8 cellular contexts compared by ENCODE assay signal in the genomic region with DNA sequence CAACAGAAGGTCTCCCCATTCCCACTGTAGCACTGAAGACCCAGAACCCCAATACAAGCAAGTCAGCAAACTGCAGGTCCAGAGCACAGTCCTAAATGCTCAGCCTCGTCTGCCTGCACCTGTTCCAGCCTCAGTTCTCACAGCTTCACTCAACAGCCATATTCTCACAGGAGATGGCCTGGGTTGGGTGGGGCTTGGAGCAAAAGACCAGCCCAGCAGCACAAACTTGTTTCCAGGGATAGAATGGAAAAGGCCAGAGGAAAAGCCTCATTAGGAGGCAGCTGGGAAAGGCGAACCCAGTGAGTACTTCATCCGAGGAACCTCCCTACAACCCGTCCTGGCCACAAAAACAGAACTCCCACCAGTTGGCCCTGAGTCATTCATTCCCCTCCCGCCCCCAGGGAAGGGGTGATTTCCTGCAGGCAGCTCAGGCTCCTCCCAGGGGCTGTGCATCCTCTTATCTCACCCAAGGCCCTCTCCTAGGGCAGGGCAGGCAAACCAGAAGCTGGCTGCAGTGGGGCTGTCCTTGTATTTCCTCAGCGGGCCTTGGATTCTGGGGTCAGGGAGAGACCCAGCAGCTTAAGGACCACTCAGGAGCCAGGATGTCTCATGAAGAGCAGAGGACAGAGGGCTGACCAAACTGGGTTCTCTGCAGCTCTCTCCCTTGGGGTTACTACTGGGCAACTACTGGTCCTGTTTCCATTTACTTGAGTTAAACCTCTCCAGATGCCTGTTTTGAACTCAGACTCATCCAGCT. TPM values are rescaled to one million over a fixed set of nuclear protein-coding genes. Genes with fewer than 3 reads are reported as not detected.
DNase-seq lines count a peak whose midpoint lies in the region; ATAC-seq and TF ChIP-seq lines count a peak whose summit lies in the region.

No MANE protein-coding gene starts in this region.

- H3K4me3 Mint-ChIP-seq in activated T-helper 1 cell treated with anti-CD3 and anti-CD28 coated beads, Interleukin-12 subunit alpha, Interleukin-12 subunit beta, Interleukin-2, Interleukin-4 antibody, amounts not matched to agents 30 ng/mL and 10 ng/mL and 1 ng/mL, durations not matched to agents 14 hours and 24 hours and 36 hours = peak overlapping the region; percentile 2

- peaks cover 19% of the 10 kb centered on the region for H3K9me3 Mint-ChIP-seq in activated T-helper 1 cell treated with anti-CD3 and anti-CD28 coated beads, Interleukin-12 subunit alpha, Interleukin-12 subunit beta, Interleukin-2, Interleukin-4 antibody, amounts not matched to agents 30 ng/mL and 10 ng/mL and 1 ng/mL, durations not matched to agents 14 hours and 24 hours and 36 hours

- peak; percentile 47 for DNase-seq in AG10803 (ENCODE audit: low read depth)
- DNase-seq in activated T-helper 1 cell treated with anti-CD3 and anti-CD28 coated beads, Interleukin-12 subunit alpha, Interleukin-12 subunit beta, Interleukin-2, Interleukin-4 antibody, amounts not matched to agents 30 ng/mL and 10 ng/mL and 1 ng/mL, durations not matched to agents 14 hours and 24 hours and 36 hours (ENCODE audit: low spot score) = peak; percentile 14
- peak; percentile 87 for DNase-seq in iPS-NIHi7 (ENCODE audit: extremely low spot score)
- DNase-seq in stimulated activated CD4-positive, alpha-beta T cell treated with anti-CD3 and anti-CD28 coated beads, TNF-alpha, amount 100 ng/mL, for 4 hours (ENCODE audit: low read depth in 3 of 3) = peak; percentile 17 to 44 (median 23)
- DNase-seq in inferior parietal cortex (ENCODE audit: extremely low spot score) = no peak
- no peak for DNase-seq in COLO668 (lab: John Stamatoyannopoulos, UW; ENCODE audit: unreplicated experiment)

- peaks cover 28% of the 10 kb centered on the region for H3K4me1 Mint-ChIP-seq in activated T-helper 1 cell treated with anti-CD3 and anti-CD28 coated beads, Interleukin-12 subunit alpha, Interleukin-12 subunit beta, Interleukin-2, Interleukin-4 antibody, amounts not matched to agents 30 ng/mL and 10 ng/mL and 1 ng/mL, durations not matched to agents 14 hours and 24 hours and 36 hours (ENCODE audit: low read depth)

- TF ChIP-seq CTCF in AG10803 (conservative IDR thresholded peaks at IDR 0.05; ENCODE audit: low read length) = no peak

- H3K27ac ChIP-seq in HUES48 (ENCODE audit: low read depth, low read length) = peak overlapping the region; percentile 49

- no peak overlapping the region for H3K9ac ChIP-seq in HUES48 (ENCODE audit: low read depth, low read length)

- H3K36me3 ChIP-seq in HUES48 (ENCODE audit: control insufficient read depth, insufficient read depth, low read length) = no peaks in the 10 kb centered on the region

- H3K27me3 Mint-ChIP-seq in activated T-helper 1 cell treated with anti-CD3 and anti-CD28 coated beads, Interleukin-12 subunit alpha, Interleukin-12 subunit beta, Interleukin-2, Interleukin-4 antibody, amounts not matched to agents 30 ng/mL and 10 ng/mL and 1 ng/mL, durations not matched to agents 14 hours and 24 hours and 36 hours (ENCODE audit: insufficient read depth) = peaks cover 3% of the 10 kb centered on the region

- no peak for ATAC-seq in HG02759 (IDR thresholded peaks at IDR 0.05; ENCODE audit: unreplicated experiment)

- peak overlapping the region; percentile 80 for H3K27ac Mint-ChIP-seq in activated T-helper 1 cell treated with anti-CD3 and anti-CD28 coated beads, Interleukin-12 subunit alpha, Interleukin-12 subunit beta, Interleukin-2, Interleukin-4 antibody, amounts not matched to agents 30 ng/mL and 10 ng/mL and 1 ng/mL, durations not matched to agents 14 hours and 24 hours and 36 hours

- no peaks in the 10 kb centered on the region for H3K27me3 ChIP-seq in HUES48 (ENCODE audit: control insufficient read depth, insufficient read depth, low read length)

- H3K4me3 ChIP-seq in AG10803 (ENCODE audit: low read length) (no peak overlapping the region), HUES48 (ENCODE audit: low read depth, low read length) (no peak overlapping the region)

- intact Hi-C loops in activated T-helper 1 cell treated with anti-CD3 and anti-CD28 coated beads, Interleukin-12 subunit alpha, Interleukin-12 subunit beta, Interleukin-2, Interleukin-4 antibody, amounts not matched to agents 30 ng/mL and 10 ng/mL and 1 ng/mL, durations not matched to agents 14 hours and 24 hours and 36 hours (cut with micrococcal nuclease) = loop anchor here (2.0 kb wide), 2 partner anchors 29 to 35 kb away; partner anchors contain the start of gene CDC20

- H3K36me3 Mint-ChIP-seq in activated T-helper 1 cell treated with anti-CD3 and anti-CD28 coated beads, Interleukin-12 subunit alpha, Interleukin-12 subunit beta, Interleukin-2, Interleukin-4 antibody, amounts not matched to agents 30 ng/mL and 10 ng/mL and 1 ng/mL, durations not matched to agents 14 hours and 24 hours and 36 hours (ENCODE audit: low read depth) = no peaks in the 10 kb centered on the region

- peaks cover 11% of the 10 kb centered on the region; the same call in 1 of the 2 replicates for H3K4me1 ChIP-seq in HUES48 (ENCODE audit: control insufficient read depth, insufficient read depth, low read length)

- peaks cover 5% of the 10 kb centered on the region for H3K9me3 ChIP-seq in HUES48 (ENCODE audit: control insufficient read depth, insufficient read depth, low read length)

RNA-seq across cellular contexts. Expression of gene MPL, which starts 7.4 kb away (rescaled TPM):
- not detected in 2 replicates for total RNA-seq in activated T-helper 1 cell treated with anti-CD3 and anti-CD28 coated beads, Interleukin-12 subunit alpha, Interleukin-12 subunit beta, Interleukin-2, Interleukin-4 antibody, amounts not matched to agents 30 ng/mL and 10 ng/mL and 1 ng/mL, durations not matched to agents 14 hours and 24 hours and 36 hours

RNA-seq across cellular contexts. Expression of gene CDC20, which starts 28.6 kb away (rescaled TPM):
- 82.9 and 91.8 TPM in 2 replicates for total RNA-seq in activated T-helper 1 cell treated with anti-CD3 and anti-CD28 coated beads, Interleukin-12 subunit alpha, Interleukin-12 subunit beta, Interleukin-2, Interleukin-4 antibody, amounts not matched to agents 30 ng/mL and 10 ng/mL and 1 ng/mL, durations not matched to agents 14 hours and 24 hours and 36 hours

RNA-seq across cellular contexts. Expression of gene TIE1, which starts 29.4 kb away (rescaled TPM):
- 0.36 and 0.64 TPM in 2 replicates for total RNA-seq in activated T-helper 1 cell treated with anti-CD3 and anti-CD28 coated beads, Interleukin-12 subunit alpha, Interleukin-12 subunit beta, Interleukin-2, Interleukin-4 antibody, amounts not matched to agents 30 ng/mL and 10 ng/mL and 1 ng/mL, durations not matched to agents 14 hours and 24 hours and 36 hours

RNA-seq across cellular contexts. Expression of gene ELOVL1, which starts 37.6 kb away (rescaled TPM):
- 81.8 and 85.7 TPM in 2 replicates for total RNA-seq in activated T-helper 1 cell treated with anti-CD3 and anti-CD28 coated beads, Interleukin-12 subunit alpha, Interleukin-12 subunit beta, Interleukin-2, Interleukin-4 antibody, amounts not matched to agents 30 ng/mL and 10 ng/mL and 1 ng/mL, durations not matched to agents 14 hours and 24 hours and 36 hours

RNA-seq across cellular contexts. Expression of gene C1orf210, which starts 44.8 kb away (rescaled TPM):
- total RNA-seq in activated T-helper 1 cell treated with anti-CD3 and anti-CD28 coated beads, Interleukin-12 subunit alpha, Interleukin-12 subunit beta, Interleukin-2, Interleukin-4 antibody, amounts not matched to agents 30 ng/mL and 10 ng/mL and 1 ng/mL, durations not matched to agents 14 hours and 24 hours and 36 hours = not detected in 2 replicates

Comparison
In these comparisons a context has a peak if more than half of its experiments do, and no peak if none do; other contexts are left out.
1. DNase-seq: peak in AG10803 (single experiment), activated T-helper 1 cell treated with anti-CD3 and anti-CD28 coated beads, Interleukin-12 subunit alpha, Interleukin-12 subunit beta, Interleukin-2, Interleukin-4 antibody, amounts not matched to agents 30 ng/mL and 10 ng/mL and 1 ng/mL, durations not matched to agents 14 hours and 24 hours and 36 hours (single experiment), iPS-NIHi7 (single experiment) and stimulated activated CD4-positive, alpha-beta T cell treated with anti-CD3 and anti-CD28 coated beads, TNF-alpha, amount 100 ng/mL, for 4 hours (3 of 3); none in inferior parietal cortex (single experiment) and COLO668 (single experiment).